ENCODE assay signal across 17 cellular contexts in the genomic region with DNA sequence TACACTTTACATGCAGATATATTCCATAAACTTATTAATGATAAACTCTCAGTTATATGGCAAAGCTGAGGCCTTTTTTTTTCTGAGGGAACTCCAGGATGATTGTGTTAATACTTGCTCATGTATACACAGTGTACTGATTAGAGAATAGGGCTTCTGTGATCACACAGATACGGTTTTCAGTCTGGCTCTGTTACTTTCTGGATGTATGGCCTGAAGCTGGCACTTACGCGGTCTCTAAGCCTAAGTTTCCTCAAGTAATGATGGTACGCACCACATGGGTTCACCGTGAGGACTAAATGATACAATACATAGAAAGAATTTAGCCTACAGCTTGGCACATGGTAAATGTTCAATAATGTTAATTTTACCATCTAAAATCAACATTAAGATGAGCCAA.
DNase-seq lines count a peak whose midpoint lies in the region; ATAC-seq and TF ChIP-seq lines count a peak whose summit lies in the region.
"Had no signal": no experiment of that assay in that cellular context is flagged by ENCODE, and none has a peak within 500 bp of the region (broad histone marks: within the 10 kb centered on the region; RNA-seq: fewer than 3 reads in every experiment).

No MANE protein-coding gene starts in this region.

- H4K20me1 ChIP-seq in DOHH2 (ENCODE audit: control insufficient read depth, insufficient read depth, low read depth, low read length): no peaks in the 10 kb centered on the region

- H3K79me2 ChIP-seq in DOHH2 (ENCODE audit: control insufficient read depth, low read length): peaks cover 12% of the 10 kb centered on the region

- peak; percentile 8; the same call in 2 of the 3 replicates for ATAC-seq in SK-N-SH treated with all-trans-retinoic acid at 6 μM for 48 hours
- no peak for ATAC-seq in GM18861 (IDR thresholded peaks at IDR 0.05; ENCODE audit: unreplicated experiment)
- ATAC-seq: activated CD4-positive, alpha-beta T cell treated with anti-CD3 and anti-CD28 coated beads for 36 hours; activated CD8-positive, alpha-beta memory T cell treated with anti-CD3 and anti-CD28 coated beads, Interleukin-2, amount 10 ng/mL, durations not matched to agents 7 days and 5 days; psoas muscle had no signal

- H3K9ac ChIP-seq in muscle layer of colon (ENCODE audit: low read length): no peak overlapping the region
- H3K9ac ChIP-seq in stomach smooth muscle (ENCODE audit: low read length in 2 of 2): peak overlapping the region in 1 of 2 donors; percentile 13

- H3F3A ChIP-seq in DOHH2 (ENCODE audit: control insufficient read depth, insufficient read depth): peaks cover 22% of the 10 kb centered on the region

- H3K4me3 ChIP-seq in DOHH2 (ENCODE audit: low read length) (peak overlapping the region; percentile 75), muscle layer of colon (ENCODE audit: low read depth in 1 of 2, low read length in 2 of 2) (no peak overlapping the region), stomach smooth muscle (ENCODE audit: low read length in 2 of 2) (no peak overlapping the region)
- H3K4me3 ChIP-seq: psoas muscle had no signal

- TF ChIP-seq CTCF in DOHH2 (IDR thresholded peaks at IDR 0.05; ENCODE audit: low read depth, low read length, poor library complexity, severe bottlenecking): no peak

- H3K4me1 ChIP-seq in DOHH2 (ENCODE audit: control insufficient read depth, low read length) (peaks cover 51% of the 10 kb centered on the region), muscle layer of colon (ENCODE audit: insufficient read depth, low read length) (peaks cover 87% of the 10 kb centered on the region), stomach smooth muscle (ENCODE audit: control insufficient read depth, insufficient read depth, low read length) (peaks cover 16% of the 10 kb centered on the region)

- peak overlapping the region; percentile 84 for H3K4me2 ChIP-seq in DOHH2 (ENCODE audit: low read length)

- DNase-seq in NCI-H1048 (lab: John Stamatoyannopoulos, UW): no peak
- DNase-seq in stimulated activated CD4-positive, alpha-beta T cell treated with anti-CD3 and anti-CD28 coated beads, Interleukin-1b, Interleukin-23, amount 100 ng/mL, for 48 hours: no peak
- no peak for DNase-seq in activated CD8-positive, alpha-beta memory T cell treated with anti-CD3 and anti-CD28 coated beads for 24 hours
- DNase-seq: activated CD4-positive, alpha-beta T cell treated with anti-CD3 and anti-CD28 coated beads for 36 hours; activated CD8-positive, alpha-beta memory T cell treated with anti-CD3 and anti-CD28 coated beads, Interleukin-2, amount 10 ng/mL, durations not matched to agents 7 days and 5 days; activated naive CD8-positive, alpha-beta T cell treated with anti-CD3 and anti-CD28 coated beads, Interleukin-2, amount 10 ng/mL, durations not matched to agents 7 days and 5 days; kidney; mesendoderm; NCI-H526; nephron progenitor cell; psoas muscle; T-helper 1 cell had no signal

- H3K27me3 ChIP-seq in DOHH2 (ENCODE audit: control insufficient read depth, low read length) (no peaks in the 10 kb centered on the region), muscle layer of colon (ENCODE audit: control insufficient read depth in 1 of 2, insufficient read depth in 2 of 2, low read length in 2 of 2) (no peaks in the 10 kb centered on the region), stomach smooth muscle (ENCODE audit: control insufficient read depth in 1 of 2, insufficient read depth in 2 of 2, low read length in 2 of 2) (no peaks in the 10 kb centered on the region)

- H3K9me3 ChIP-seq in DOHH2 (ENCODE audit: control insufficient read depth, insufficient read depth, low read length): no peaks in the 10 kb centered on the region
- no peaks in the 10 kb centered on the region for H3K9me3 ChIP-seq in muscle layer of colon (ENCODE audit: low read length)
- no peaks in the 10 kb centered on the region for H3K9me3 ChIP-seq in stomach smooth muscle (ENCODE audit: control insufficient read depth in 2 of 2, low read length in 2 of 2)
- H3K9me3 ChIP-seq: psoas muscle had no signal

- H3K36me3 ChIP-seq in DOHH2 (ENCODE audit: control insufficient read depth, low read length) (peaks cover 30% of the 10 kb centered on the region), muscle layer of colon (ENCODE audit: insufficient read depth, low read length) (peaks cover 10% of the 10 kb centered on the region), stomach smooth muscle (ENCODE audit: control insufficient read depth in 2 of 2, insufficient read depth in 2 of 2, low read length in 2 of 2) (peaks cover 5 to 9% of the 10 kb centered on the region in 2 donors)

- no peaks in the 10 kb centered on the region for H3K9me2 ChIP-seq in DOHH2 (replicated peaks; ENCODE audit: control insufficient read depth, low read length)

- H3K27ac ChIP-seq in DOHH2 (ENCODE audit: low read depth, low read length): peak overlapping the region; percentile 88
- peak overlapping the region; percentile 71 for H3K27ac ChIP-seq in muscle layer of colon (ENCODE audit: low read depth, low read length)
- H3K27ac ChIP-seq in stomach smooth muscle (ENCODE audit: low read length): peak overlapping the region; percentile 74
- H3K27ac ChIP-seq: psoas muscle had no signal

TF ChIP-seq in SK-N-SH treated with all-trans-retinoic acid at 6 μM for 48 hours, 23 proteins besides CTCF, POLR2A, EP300 and RAD21:
- TF ChIP-seq, protein P1, sequence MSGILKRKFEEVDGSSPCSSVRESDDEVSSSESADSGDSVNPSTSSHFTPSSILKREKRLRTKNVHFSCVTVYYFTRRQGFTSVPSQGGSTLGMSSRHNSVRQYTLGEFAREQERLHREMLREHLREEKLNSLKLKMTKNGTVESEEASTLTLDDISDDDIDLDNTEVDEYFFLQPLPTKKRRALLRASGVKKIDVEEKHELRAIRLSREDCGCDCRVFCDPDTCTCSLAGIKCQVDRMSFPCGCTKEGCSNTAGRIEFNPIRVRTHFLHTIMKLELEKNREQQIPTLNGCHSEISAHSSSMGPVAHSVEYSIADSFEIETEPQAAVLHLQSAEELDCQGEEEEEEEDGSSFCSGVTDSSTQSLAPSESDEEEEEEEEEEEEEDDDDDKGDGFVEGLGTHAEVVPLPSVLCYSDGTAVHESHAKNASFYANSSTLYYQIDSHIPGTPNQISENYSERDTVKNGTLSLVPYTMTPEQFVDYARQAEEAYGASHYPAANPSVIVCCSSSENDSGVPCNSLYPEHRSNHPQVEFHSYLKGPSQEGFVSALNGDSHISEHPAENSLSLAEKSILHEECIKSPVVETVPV (CRISPR knock-in tag; IDR thresholded peaks at IDR 0.05): no peak
- TF ChIP-seq ZNF8 (CRISPR knock-in tag; IDR thresholded peaks at IDR 0.05): peak; percentile 85
- TF ChIP-seq GLIS3 (CRISPR knock-in tag; IDR thresholded peaks at IDR 0.05): peak; percentile 81; the same call in 1 of the 2 replicates
